ENCODE assay signal across 9 cellular contexts in genomic region chr4:83618991-83619390, GRCh38.
DNase-seq lines count a peak whose midpoint lies in the region; ATAC-seq and TF ChIP-seq lines count a peak whose summit lies in the region.
"Had no signal": no experiment of that assay in that cellular context is flagged by ENCODE, and none has a peak within 500 bp of the region (broad histone marks: within the 10 kb centered on the region; RNA-seq: fewer than 3 reads in every experiment).

No MANE protein-coding gene starts in this region.

- H3K4me3 ChIP-seq in cardiac muscle cell (no peak overlapping the region), sigmoid colon (no peak overlapping the region)

- intact Hi-C loops in sigmoid colon (cut with DNase I): no loop called here

- TF ChIP-seq CTCF in cardiac muscle cell (IDR thresholded peaks at IDR 0.05; ENCODE audit: low read depth, low read length) (no peak), sigmoid colon (IDR thresholded peaks at IDR 0.05) (no peak)

- H3K4me1 ChIP-seq in cardiac muscle cell (ENCODE audit: low read depth): peaks cover 16% of the 10 kb centered on the region
- peaks cover 0 to 27% (median 26%) of the 10 kb centered on the region in 4 donors for H3K4me1 ChIP-seq in sigmoid colon

- H3K27ac ChIP-seq in cardiac muscle cell (peak overlapping the region; percentile 97), sigmoid colon (peak overlapping the region; percentile 22 to 69 (median 64))

- H3K27me3 ChIP-seq in cardiac muscle cell: no peaks in the 10 kb centered on the region
- H3K27me3 ChIP-seq in sigmoid colon: no peaks in the 10 kb centered on the region

- ATAC-seq in HG02973 (IDR thresholded peaks at IDR 0.05; ENCODE audit: unreplicated experiment) (no peak), HG03520 (IDR thresholded peaks at IDR 0.05; ENCODE audit: unreplicated experiment) (no peak), GM19328 (IDR thresholded peaks at IDR 0.05; ENCODE audit: unreplicated experiment) (no peak)

- H3K36me3 ChIP-seq in cardiac muscle cell (no peaks in the 10 kb centered on the region), sigmoid colon (no peaks in the 10 kb centered on the region)

- 37 to 38% methylated on average over 3 of the region's 3 CpGs for WGBS in sigmoid colon, 2 donors

- DNase-seq in H4 (ENCODE audit: low spot score): peak; percentile 54
- peak; percentile 62 for DNase-seq in SKM-1 treated with dmso at 0.1 percent for 144 hours (lab: John Stamatoyannopoulos, UW; ENCODE audit: unreplicated experiment)
- DNase-seq in cardiac muscle cell (ENCODE audit: low read depth in 1 of 2, low spot score in 1 of 2): peak; percentile 28 to 46
- no peak for DNase-seq in sigmoid colon
- DNase-seq in COR-L47 (lab: John Stamatoyannopoulos, UW): no peak
- DNase-seq: GOT3 had no signal

- TF ChIP-seq POLR2A in sigmoid colon (IDR thresholded peaks at IDR 0.05): no peak

- no peak for TF ChIP-seq EP300 in sigmoid colon (IDR thresholded peaks at IDR 0.05)

- H3K9me3 ChIP-seq in cardiac muscle cell (ENCODE audit: low read depth) (no peaks in the 10 kb centered on the region), sigmoid colon (peaks cover 0 to 21% (median 2%) of the 10 kb centered on the region in 4 donors)

Comparison
In these comparisons a context has a peak if more than half of its experiments do, and no peak if none do; other contexts are left out.
1. DNase-seq: peak in H4 (single experiment), SKM-1 treated with dmso at 0.1 percent for 144 hours (single experiment) and cardiac muscle cell (2 of 2); none in sigmoid colon (single experiment) and COR-L47 (single experiment).